In the genomic region with DNA sequence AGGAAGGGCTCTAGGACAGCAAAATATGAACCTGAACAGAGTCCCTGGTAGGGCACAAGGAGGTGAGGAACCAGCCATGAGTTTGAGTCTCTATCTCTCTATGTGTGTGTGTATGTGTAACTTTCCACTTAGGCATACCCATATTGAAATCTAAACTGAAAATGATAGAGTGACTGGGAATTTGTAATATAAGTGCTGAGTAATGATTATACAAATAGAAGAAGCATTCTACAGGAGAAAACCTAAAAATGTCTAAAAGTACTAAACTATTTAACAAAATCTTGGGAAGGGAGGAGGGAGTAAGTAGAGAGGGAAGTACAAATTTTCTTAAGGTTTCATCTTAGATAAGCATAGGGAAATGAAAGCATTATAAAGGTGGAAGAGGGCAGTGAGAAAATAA, we compare ENCODE assay signal across 12 cellular contexts.
A peak's percentile ranks its signal among the peaks of the same experiment; 100 is the strongest.
DNase-seq lines count a peak whose midpoint lies in the region; ATAC-seq, FAIRE-seq and TF ChIP-seq lines count a peak whose summit lies in the region.
"Had no signal": no experiment of that assay in that cellular context is flagged by ENCODE, and none has a peak within 500 bp of the region (broad histone marks: within the 10 kb centered on the region; RNA-seq: fewer than 3 reads in every experiment).

No MANE protein-coding gene starts in this region.

- H2AFZ ChIP-seq in Loucy (ENCODE audit: low read length), result 0 out of 2 replicates have a peak overlapping the region, but pooled peaks have one; percentile 51

- no peak overlapping the region for H3K4me2 ChIP-seq in A549
- no peak overlapping the region for H3K4me2 ChIP-seq in Loucy (ENCODE audit: low read depth, low read length, poor library complexity, severe bottlenecking)

- CTCF ChIA-PET in A549 (lab: Yijun Ruan, JAX), result no interaction called here

- TF ChIP-seq CTCF in A549 (IDR thresholded peaks at IDR 0.05), result no peak
- TF ChIP-seq CTCF in Loucy (conservative IDR thresholded peaks at IDR 0.05; ENCODE audit: low read length), result no peak

- H3K27ac Mint-ChIP-seq in activated T-helper 1 cell treated with anti-CD3 and anti-CD28 coated beads, Interleukin-12 subunit alpha, Interleukin-12 subunit beta, Interleukin-2, Interleukin-4 antibody, amounts not matched to agents 30 ng/mL and 10 ng/mL and 1 ng/mL, durations not matched to agents 14 hours and 24 hours and 36 hours, result no peak overlapping the region
- H3K27ac Mint-ChIP-seq: CD14-positive monocyte; CD8-positive, alpha-beta memory T cell; HFFc6 had no signal

- H3K4me3 ChIP-seq in A549 (no peak overlapping the region), Loucy (ENCODE audit: low read length, poor library complexity, severe bottlenecking) (no peak overlapping the region)

- H3K36me3 Mint-ChIP-seq in activated T-helper 1 cell treated with anti-CD3 and anti-CD28 coated beads, Interleukin-12 subunit alpha, Interleukin-12 subunit beta, Interleukin-2, Interleukin-4 antibody, amounts not matched to agents 30 ng/mL and 10 ng/mL and 1 ng/mL, durations not matched to agents 14 hours and 24 hours and 36 hours (ENCODE audit: low read depth), result no peaks in the 10 kb centered on the region
- H3K36me3 Mint-ChIP-seq: CD14-positive monocyte; CD8-positive, alpha-beta memory T cell had no signal

- intact Hi-C loops in activated T-helper 1 cell treated with anti-CD3 and anti-CD28 coated beads, Interleukin-12 subunit alpha, Interleukin-12 subunit beta, Interleukin-2, Interleukin-4 antibody, amounts not matched to agents 30 ng/mL and 10 ng/mL and 1 ng/mL, durations not matched to agents 14 hours and 24 hours and 36 hours (cut with micrococcal nuclease), result no loop called here

- H3K27me3 ChIP-seq in Loucy (ENCODE audit: insufficient read depth, low read length, poor library complexity, severe bottlenecking), result no peaks in the 10 kb centered on the region

- H4K20me1 ChIP-seq in Loucy (ENCODE audit: insufficient read depth, low read length, poor library complexity, severe bottlenecking), result no peaks in the 10 kb centered on the region

- peaks cover 9% of the 10 kb centered on the region for H3K27me3 Mint-ChIP-seq in activated T-helper 1 cell treated with anti-CD3 and anti-CD28 coated beads, Interleukin-12 subunit alpha, Interleukin-12 subunit beta, Interleukin-2, Interleukin-4 antibody, amounts not matched to agents 30 ng/mL and 10 ng/mL and 1 ng/mL, durations not matched to agents 14 hours and 24 hours and 36 hours (ENCODE audit: insufficient read depth)
- H3K27me3 Mint-ChIP-seq: CD8-positive, alpha-beta memory T cell had no signal

- H3K9me3 Mint-ChIP-seq in activated T-helper 1 cell treated with anti-CD3 and anti-CD28 coated beads, Interleukin-12 subunit alpha, Interleukin-12 subunit beta, Interleukin-2, Interleukin-4 antibody, amounts not matched to agents 30 ng/mL and 10 ng/mL and 1 ng/mL, durations not matched to agents 14 hours and 24 hours and 36 hours, result no peaks in the 10 kb centered on the region
- H3K9me3 Mint-ChIP-seq: CD14-positive monocyte; CD8-positive, alpha-beta memory T cell; HFFc6 had no signal

- POLR2A ChIA-PET in A549 (lab: Yijun Ruan, JAX), result no interaction called here

- H3F3A ChIP-seq in Loucy (ENCODE audit: low read depth), result no peaks in the 10 kb centered on the region

- TF ChIP-seq EP300 in A549 (IDR thresholded peaks at IDR 0.05), result no peak

- H3K4me3 Mint-ChIP-seq in activated T-helper 1 cell treated with anti-CD3 and anti-CD28 coated beads, Interleukin-12 subunit alpha, Interleukin-12 subunit beta, Interleukin-2, Interleukin-4 antibody, amounts not matched to agents 30 ng/mL and 10 ng/mL and 1 ng/mL, durations not matched to agents 14 hours and 24 hours and 36 hours, result no peak overlapping the region
- H3K4me3 Mint-ChIP-seq: CD14-positive monocyte; CD8-positive, alpha-beta memory T cell; HFFc6 had no signal

- H3K4me1 ChIP-seq in A549, result peaks cover 16% of the 10 kb centered on the region; the same call in 2 of the 3 replicates
- no peaks in the 10 kb centered on the region for H3K4me1 ChIP-seq in Loucy (ENCODE audit: insufficient read depth, low read length, poor library complexity, severe bottlenecking)

- no peaks in the 10 kb centered on the region for H3K36me3 ChIP-seq in Loucy (ENCODE audit: insufficient read depth, low read length)

- no peaks in the 10 kb centered on the region for H3K9me3 ChIP-seq in A549
- no peaks in the 10 kb centered on the region for H3K9me3 ChIP-seq in Loucy (ENCODE audit: insufficient read depth, low read depth, low read length)

- no peak for DNase-seq in A549 (ENCODE audit: low read depth in 1 of 2, low spot score in 1 of 2)
- peak; percentile 28 for DNase-seq in CD1c-positive myeloid dendritic cell (ENCODE audit: extremely low spot score)
- peak; percentile 37 for DNase-seq in OCI-M1 (lab: John Stamatoyannopoulos, UW)
- no peak for DNase-seq in activated T-helper 1 cell treated with anti-CD3 and anti-CD28 coated beads, Interleukin-12 subunit alpha, Interleukin-12 subunit beta, Interleukin-2, Interleukin-4 antibody, amounts not matched to agents 30 ng/mL and 10 ng/mL and 1 ng/mL, durations not matched to agents 14 hours and 24 hours and 36 hours (ENCODE audit: low spot score)
- DNase-seq: CD8-positive, alpha-beta memory T cell; HCEC 1CT; HFFc6 had no signal

- TF ChIP-seq RAD21 in A549 (conservative IDR thresholded peaks at IDR 0.05 in 1 of 2, IDR thresholded peaks at IDR 0.05 in 1 of 2), result no peak

- FAIRE-seq in A549 (lab: Jason Lieb, UNC), result no peak
- FAIRE-seq: GM12891 had no signal

- H3K4me1 Mint-ChIP-seq in activated T-helper 1 cell treated with anti-CD3 and anti-CD28 coated beads, Interleukin-12 subunit alpha, Interleukin-12 subunit beta, Interleukin-2, Interleukin-4 antibody, amounts not matched to agents 30 ng/mL and 10 ng/mL and 1 ng/mL, durations not matched to agents 14 hours and 24 hours and 36 hours (ENCODE audit: low read depth), result no peaks in the 10 kb centered on the region
- H3K4me1 Mint-ChIP-seq: CD8-positive, alpha-beta memory T cell had no signal

- TF ChIP-seq POLR2A in A549 (IDR thresholded peaks at IDR 0.05; ENCODE audit: low read length), result no peak

- ATAC-seq in A549, result no peak
- ATAC-seq in HG03108 (IDR thresholded peaks at IDR 0.05; ENCODE audit: unreplicated experiment), result no peak
- ATAC-seq in HG03025 (IDR thresholded peaks at IDR 0.05; ENCODE audit: low FRiP score, unreplicated experiment), result no peak

- H3K27ac ChIP-seq in A549, result no peak overlapping the region

- no peaks in the 10 kb centered on the region for H3K9me2 ChIP-seq in Loucy (replicated peaks; ENCODE audit: low read depth, low read length)

- H3K9ac ChIP-seq in Loucy (ENCODE audit: low read depth, low read length, poor library complexity, severe bottlenecking), result no peak overlapping the region

- H3K79me2 ChIP-seq in Loucy (ENCODE audit: insufficient read depth, low read length), result no peaks in the 10 kb centered on the region

TF ChIP-seq in A549, 52 proteins besides CTCF, POLR2A, EP300 and RAD21:
- TF ChIP-seq MAFK (IDR thresholded peaks at IDR 0.05; ENCODE audit: partially characterized antibody) (peak; percentile 64), GATA3 (IDR thresholded peaks at IDR 0.05; ENCODE audit: borderline replicate concordance) (no peak), MAZ (IDR thresholded peaks at IDR 0.05; ENCODE audit: borderline replicate concordance, low read depth, low read length) (no peak), JUNB (IDR thresholded peaks at IDR 0.05) (no peak), PHF8 (IDR thresholded peaks at IDR 0.05; ENCODE audit: borderline replicate concordance, low read depth) (no peak), HOXB5 (CRISPR knock-in tag; IDR thresholded peaks at IDR 0.05) (no peak)
- TF ChIP-seq, protein P1, sequence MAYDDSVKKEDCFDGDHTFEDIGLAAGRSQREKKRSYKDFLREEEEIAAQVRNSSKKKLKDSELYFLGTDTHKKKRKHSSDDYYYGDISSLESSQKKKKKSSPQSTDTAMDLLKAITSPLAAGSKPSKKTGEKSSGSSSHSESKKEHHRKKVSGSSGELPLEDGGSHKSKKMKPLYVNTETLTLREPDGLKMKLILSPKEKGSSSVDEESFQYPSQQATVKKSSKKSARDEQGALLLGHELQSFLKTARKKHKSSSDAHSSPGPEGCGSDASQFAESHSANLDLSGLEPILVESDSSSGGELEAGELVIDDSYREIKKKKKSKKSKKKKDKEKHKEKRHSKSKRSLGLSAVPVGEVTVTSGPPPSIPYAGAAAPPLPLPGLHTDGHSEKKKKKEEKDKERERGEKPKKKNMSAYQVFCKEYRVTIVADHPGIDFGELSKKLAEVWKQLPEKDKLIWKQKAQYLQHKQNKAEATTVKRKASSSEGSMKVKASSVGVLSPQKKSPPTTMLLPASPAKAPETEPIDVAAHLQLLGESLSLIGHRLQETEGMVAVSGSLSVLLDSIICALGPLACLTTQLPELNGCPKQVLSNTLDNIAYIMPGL (CRISPR knock-in tag; IDR thresholded peaks at IDR 0.05; ENCODE audit: borderline replicate concordance), result no peak

Comparison
In these comparisons a context has a peak if more than half of its experiments do, and no peak if none do; other contexts are left out.
1. DNase-seq: peak in CD1c-positive myeloid dendritic cell (single experiment) and OCI-M1 (single experiment); none in A549 (0 of 2) and activated T-helper 1 cell treated with anti-CD3 and anti-CD28 coated beads, Interleukin-12 subunit alpha, Interleukin-12 subunit beta, Interleukin-2, Interleukin-4 antibody, amounts not matched to agents 30 ng/mL and 10 ng/mL and 1 ng/mL, durations not matched to agents 14 hours and 24 hours and 36 hours (single experiment).